In genomic region chr6:166173292-166173951, GRCh38 we compare ENCODE assay signal across 13 cellular contexts. TPM values are rescaled to one million over a fixed set of nuclear protein-coding genes. Genes with fewer than 3 reads are reported as not detected.
DNase-seq lines count a peak whose midpoint lies in the region; ATAC-seq and TF ChIP-seq lines count a peak whose summit lies in the region.
"Had no signal": no experiment of that assay in that cellular context is flagged by ENCODE, and none has a peak within 500 bp of the region (broad histone marks: within the 10 kb centered on the region; RNA-seq: fewer than 3 reads in every experiment).

No MANE protein-coding gene starts in this region.

- no CpG with 5 or more reads among the region's 9 CpGs for WGBS in H9 (ENCODE audit: extremely low coverage, insufficient read length, low lambda C conversion rate)
- 9 to 13% (median 9%) methylated on average over 9 of the region's 9 CpGs for WGBS in adrenal gland, 4 donors

- H3K36me3 Mint-ChIP-seq in H9 (ENCODE audit: insufficient read depth in 1 of 3, low read depth in 3 of 3), result no peaks in the 10 kb centered on the region; a peak in 1 of 7 replicates
- H3K36me3 Mint-ChIP-seq in CD4-positive, alpha-beta T cell (ENCODE audit: low read depth), result no peaks in the 10 kb centered on the region

- no peak overlapping the region for H3K4me3 Mint-ChIP-seq in H9
- H3K4me3 Mint-ChIP-seq in CD4-positive, alpha-beta T cell, result no peak overlapping the region

- no peak overlapping the region for H3T11ph ChIP-seq in H9 (ENCODE audit: low read length)

- H3K4me1 ChIP-seq in H9 (ENCODE audit: insufficient read depth, low read length), result no peaks in the 10 kb centered on the region; the same call in 1 of the 2 replicates
- peaks cover 1 to 7% of the 10 kb centered on the region in 2 donors for H3K4me1 ChIP-seq in left lung
- peaks cover 0 to 3% of the 10 kb centered on the region in 2 donors for H3K4me1 ChIP-seq in adrenal gland (replicated peaks in 1 of 2)

- no peaks in the 10 kb centered on the region for H4K20me1 ChIP-seq in H9 (ENCODE audit: control insufficient read depth, insufficient read depth, insufficient read length)

- H3K9ac ChIP-seq in H9 (ENCODE audit: extremely low read depth, insufficient read length, low read length), result no peak overlapping the region

- no peaks in the 10 kb centered on the region for H3K36me3 ChIP-seq in GM06990 (ENCODE audit: control insufficient read depth, insufficient read depth, low read length)
- H3K36me3 ChIP-seq in left lung, result no peaks in the 10 kb centered on the region
- H3K36me3 ChIP-seq in adrenal gland (replicated peaks in 1 of 2), result no peaks in the 10 kb centered on the region
- H3K36me3 ChIP-seq: tibial nerve had no signal

- H3K79me2 ChIP-seq in H9 (ENCODE audit: insufficient read depth, low read length), result no peaks in the 10 kb centered on the region

- ATAC-seq in left lung, result peak; percentile 94
- ATAC-seq in CD4-positive, alpha-beta T cell (ENCODE audit: poor library complexity), result no peak

- H3K18ac ChIP-seq in H9 (ENCODE audit: insufficient read length, low read depth, low read length), result no peak overlapping the region

- H2AFZ ChIP-seq in H9 (ENCODE audit: low read length), result peak overlapping the region; percentile 32

- no peak overlapping the region for H3K23ac ChIP-seq in H9 (ENCODE audit: insufficient read length, low read depth, low read length)

- H3K4me3 ChIP-seq in GM06990 (replicated peaks; ENCODE audit: low read depth, low read length), result peak overlapping the region; percentile 33
- H3K4me3 ChIP-seq in left lung, result no peak overlapping the region
- H3K4me3 ChIP-seq in dorsolateral prefrontal cortex, result no peak overlapping the region
- no peak overlapping the region for H3K4me3 ChIP-seq in adrenal gland
- H3K4me3 ChIP-seq: tibial nerve had no signal

- intact Hi-C loops in left lung (cut with DNase I) (no loop called here), dorsolateral prefrontal cortex (cut with DNase I) (no loop called here), adrenal gland (cut with DNase I) (no loop called here)
- intact Hi-C loops in CD4-positive, alpha-beta T cell (cut with DNase I, micrococcal nuclease), result no loop called here

- no peak overlapping the region for H2BK120ac ChIP-seq in H9 (ENCODE audit: low read depth, low read length, poor library complexity, severe bottlenecking)

- no peak overlapping the region for H3K27ac Mint-ChIP-seq in H9
- H3K27ac Mint-ChIP-seq in CD4-positive, alpha-beta T cell, result no peak overlapping the region

- H4K8ac ChIP-seq in H9 (replicated peaks; ENCODE audit: insufficient read length, low read depth, low read length), result no peak overlapping the region

- no peaks in the 10 kb centered on the region for H3K9me3 ChIP-seq in H9 (ENCODE audit: control insufficient read depth, low read depth, low read length)
- no peaks in the 10 kb centered on the region for H3K9me3 ChIP-seq in left lung
- no peaks in the 10 kb centered on the region for H3K9me3 ChIP-seq in CD4-positive, alpha-beta T cell (ENCODE audit: control insufficient read depth, low read length)
- H3K9me3 ChIP-seq in adrenal gland (replicated peaks in 1 of 3), result no peaks in the 10 kb centered on the region
- H3K9me3 ChIP-seq: tibial nerve had no signal

- no peak overlapping the region for H3K56ac ChIP-seq in H9 (ENCODE audit: insufficient read length, low read depth, low read length)

- CTCF ChIA-PET in CD4-positive, alpha-beta T cell (lab: Charles Lee), result no interaction called here

- H2BK12ac ChIP-seq in H9 (ENCODE audit: insufficient read length, low read depth, low read length), result no peak overlapping the region

- H2BK20ac ChIP-seq in H9 (ENCODE audit: low read depth, low read length, poor library complexity, severe bottlenecking), result no peak overlapping the region

- TF ChIP-seq CTCF in GM06990 (IDR thresholded peaks at IDR 0.05; ENCODE audit: insufficient read depth, low read length, poor library complexity, severe bottlenecking) (no peak), H9 (conservative IDR thresholded peaks at IDR 0.05) (no peak), left lung (IDR thresholded peaks at IDR 0.05) (no peak), dorsolateral prefrontal cortex (IDR thresholded peaks at IDR 0.05 in 54 of 56, conservative IDR thresholded peaks at IDR 0.05 in 2 of 56; ENCODE audit: low read depth in 1 of 56, partially characterized antibody in 56 of 56) (no peak), adrenal gland (IDR thresholded peaks at IDR 0.05) (no peak)
- TF ChIP-seq CTCF in CD4-positive, alpha-beta T cell (IDR thresholded peaks at IDR 0.05), result no peak

- no peak overlapping the region for H3K4ac ChIP-seq in H9 (ENCODE audit: low read depth, low read length)

- peaks cover 0 to 4% of the 10 kb centered on the region in 2 experiments; a peak in 1 of 5 replicates for H3K9me3 Mint-ChIP-seq in H9
- H3K9me3 Mint-ChIP-seq in CD4-positive, alpha-beta T cell, result no peaks in the 10 kb centered on the region

- H3K27ac ChIP-seq in H9 (ENCODE audit: insufficient read length, low read depth, low read length) (no peak overlapping the region), left lung (no peak overlapping the region), dorsolateral prefrontal cortex (no peak overlapping the region), adrenal gland (no peak overlapping the region)
- no peak overlapping the region for H3K27ac ChIP-seq in CD4-positive, alpha-beta T cell (ENCODE audit: low read depth, low read length)
- H3K27ac ChIP-seq: tibial nerve had no signal

- H3K4me1 Mint-ChIP-seq in H9, result peaks cover 16 to 17% of the 10 kb centered on the region in 2 experiments
- no peaks in the 10 kb centered on the region for H3K4me1 Mint-ChIP-seq in CD4-positive, alpha-beta T cell (ENCODE audit: low read depth)

- DNase-seq in GM06990 (ENCODE audit: extremely low read depth, insufficient read length), result no peak
- DNase-seq in H9, result peak; percentile 82
- DNase-seq in NCI-H510A treated with DMSO at 0.1 percent for 48 hours (lab: John Stamatoyannopoulos, UW), result peak; percentile 87
- DNase-seq in left lung, result no peak
- no peak for DNase-seq in dorsolateral prefrontal cortex
- no peak for DNase-seq in CD4-positive, alpha-beta T cell
- no peak for DNase-seq in activated CD4-positive, alpha-beta T cell treated with anti-CD3 and anti-CD28 coated beads, Interleukin-2, amount 50 U/mL, for 1 hour
- DNase-seq in adrenal gland, result no peak
- DNase-seq: NCI-H187, T1000 had no signal

- no peak for TF ChIP-seq POLR2A in adrenal gland (IDR thresholded peaks at IDR 0.05)

- H3K14ac ChIP-seq in H9 (ENCODE audit: insufficient read depth, low read length), result no peak overlapping the region; the same call in 1 of the 2 replicates

- H3K27me3 ChIP-seq in GM06990 (replicated peaks; ENCODE audit: control insufficient read depth, insufficient read depth, low read length) (no peaks in the 10 kb centered on the region), H9 (ENCODE audit: insufficient read depth, low read length) (peaks cover 44% of the 10 kb centered on the region), left lung (peaks cover 36 to 60% of the 10 kb centered on the region in 2 donors), dorsolateral prefrontal cortex (peaks cover 0 to 55% (median 35%) of the 10 kb centered on the region in 45 donors), adrenal gland (peaks cover 18% of the 10 kb centered on the region)
- peaks cover 46% of the 10 kb centered on the region for H3K27me3 ChIP-seq in CD4-positive, alpha-beta T cell (ENCODE audit: control insufficient read depth, insufficient read depth, low read length)

- POLR2A ChIA-PET in CD4-positive, alpha-beta T cell (lab: Charles Lee), result no interaction called here

- peaks cover 21% of the 10 kb centered on the region for H3K27me3 Mint-ChIP-seq in H9 (ENCODE audit: low read depth)
- peaks cover 5% of the 10 kb centered on the region for H3K27me3 Mint-ChIP-seq in CD4-positive, alpha-beta T cell

- H2BK5ac ChIP-seq in H9 (ENCODE audit: insufficient read length, low read length), result no peak overlapping the region

- no peak overlapping the region for H4K91ac ChIP-seq in H9 (ENCODE audit: insufficient read length, low read depth, low read length)

- H3K23me2 ChIP-seq in H9 (ENCODE audit: insufficient read length, low read depth, low read length, poor library complexity, severe bottlenecking), result peaks cover 14% of the 10 kb centered on the region

- no peaks in the 10 kb centered on the region for H3K79me1 ChIP-seq in H9 (ENCODE audit: insufficient read depth, low read depth, low read length, poor library complexity, severe bottlenecking)

- H4K5ac ChIP-seq in H9 (ENCODE audit: insufficient read length, low read depth, low read length), result no peak overlapping the region

- no peak overlapping the region for H2AK5ac ChIP-seq in H9 (ENCODE audit: insufficient read length, low read length)

- peak overlapping the region; percentile 12 for H3K4me2 ChIP-seq in H9 (ENCODE audit: insufficient read depth, insufficient read length, low read length)

- H2BK15ac ChIP-seq in H9 (ENCODE audit: low read depth, low read length), result no peak overlapping the region

RNA-seq across cellular contexts. Expression of gene TBXT, which starts 5.8 kb away (rescaled TPM):
- total RNA-seq in H9 (2021), result 0.31 and 0.48 TPM in 2 replicates
- total RNA-seq in left lung, result not detected
- total RNA-seq in dorsolateral prefrontal cortex, result under 1 TPM in 3 of 120 experiments, not detected in 117; 0.19 to 0.55 (median 0.29) TPM
- total RNA-seq in CD4-positive, alpha-beta T cell, result not detected
- not detected for total RNA-seq in adrenal gland
- polyA plus RNA-seq in adrenal gland, result not detected
- total RNA-seq: mucosa of gallbladder, tibial nerve had no signal
- polyA plus RNA-seq: esophagus had no signal

Comparison
In these comparisons a context has a peak if more than half of its experiments do, and no peak if none do; other contexts are left out.
1. DNase-seq: peak in H9 (single experiment) and NCI-H510A treated with DMSO at 0.1 percent for 48 hours (single experiment); none in GM06990 (single experiment), left lung (0 of 2), dorsolateral prefrontal cortex (0 of 10), CD4-positive, alpha-beta T cell (0 of 10), activated CD4-positive, alpha-beta T cell treated with anti-CD3 and anti-CD28 coated beads, Interleukin-2, amount 50 U/mL, for 1 hour (single experiment) and adrenal gland (0 of 7).